13 cellular contexts compared by ENCODE assay signal in genomic region chr17:48162946-48163506, GRCh38. TPM values are rescaled to one million over a fixed set of nuclear protein-coding genes. Genes with fewer than 3 reads are reported as not detected.
A peak's percentile ranks its signal among the peaks of the same experiment; 100 is the strongest.
DNase-seq lines count a peak whose midpoint lies in the region; ATAC-seq and TF ChIP-seq lines count a peak whose summit lies in the region.
"Had no signal": no experiment of that assay in that cellular context is flagged by ENCODE, and none has a peak within 500 bp of the region (broad histone marks: within the 10 kb centered on the region; RNA-seq: fewer than 3 reads in every experiment).

No MANE protein-coding gene starts in this region.

- no peak overlapping the region for H2BK5ac ChIP-seq in H9 (ENCODE audit: insufficient read length, low read length)
- H2BK5ac ChIP-seq in mesenchymal stem cell (ENCODE audit: low read depth, low read length, poor library complexity, severe bottlenecking), result no peak overlapping the region

- H3K79me1 ChIP-seq in H9 (ENCODE audit: insufficient read depth, low read depth, low read length, poor library complexity, severe bottlenecking) (no peaks in the 10 kb centered on the region), mesenchymal stem cell (replicated peaks; ENCODE audit: low read length, poor library complexity, severe bottlenecking) (no peaks in the 10 kb centered on the region)

- no CpG with 5 or more reads among the region's 5 CpGs for WGBS in H9 (ENCODE audit: extremely low coverage, insufficient read length, low lambda C conversion rate)
- 59% methylated on average over 5 of the region's 5 CpGs for WGBS in mesenchymal stem cell
- 50 to 63% methylated on average over 5 of the region's 5 CpGs for WGBS in heart right ventricle, 2 donors

- H3K9me3 Mint-ChIP-seq in Calu3 (ENCODE audit: low read depth, unreplicated experiment) (no peaks in the 10 kb centered on the region), H9 (peaks cover 2% of the 10 kb centered on the region in 2 experiments; a peak in 2 of 5 replicates)
- no peaks in the 10 kb centered on the region for H3K9me3 Mint-ChIP-seq in activated naive CD8-positive, alpha-beta T cell treated with anti-CD3 and anti-CD28 coated beads, Interleukin-2, amount 10 ng/mL, durations not matched to agents 7 days and 5 days
- H3K9me3 Mint-ChIP-seq: activated CD4-positive, alpha-beta memory T cell treated with anti-CD3 and anti-CD28 coated beads for 36 hours had no signal

- H2BK120ac ChIP-seq in H9 (ENCODE audit: low read depth, low read length, poor library complexity, severe bottlenecking) (no peak overlapping the region), mesenchymal stem cell (ENCODE audit: low read depth, low read length) (no peak overlapping the region)

- H2BK20ac ChIP-seq in H9 (ENCODE audit: low read depth, low read length, poor library complexity, severe bottlenecking), result no peak overlapping the region

- H4K91ac ChIP-seq in H9 (ENCODE audit: insufficient read length, low read depth, low read length), result no peak overlapping the region
- no peak overlapping the region for H4K91ac ChIP-seq in mesenchymal stem cell (ENCODE audit: low read length)

- H3K4me2 ChIP-seq in H9 (ENCODE audit: insufficient read depth, insufficient read length, low read length) (no peak overlapping the region), mesenchymal stem cell (ENCODE audit: low read length, poor library complexity, severe bottlenecking) (no peak overlapping the region)

- no peak for ATAC-seq in activated naive CD8-positive, alpha-beta T cell treated with anti-CD3 and anti-CD28 coated beads, Interleukin-2, amount 10 ng/mL, durations not matched to agents 7 days and 5 days (ENCODE audit: low read depth)
- no peak for ATAC-seq in HG03045 (IDR thresholded peaks at IDR 0.05; ENCODE audit: unreplicated experiment)
- no peak for ATAC-seq in GM21367 (IDR thresholded peaks at IDR 0.05; ENCODE audit: unreplicated experiment)
- ATAC-seq in heart right ventricle, result no peak

- H3K18ac ChIP-seq in H9 (ENCODE audit: insufficient read length, low read depth, low read length) (no peak overlapping the region), mesenchymal stem cell (ENCODE audit: low read depth in 1 of 2, low read length in 2 of 2) (no peak overlapping the region)

- H3K4me1 Mint-ChIP-seq in Calu3 (ENCODE audit: low read depth, unreplicated experiment), result peaks cover 18% of the 10 kb centered on the region
- peaks cover 46 to 53% of the 10 kb centered on the region in 2 experiments for H3K4me1 Mint-ChIP-seq in H9
- peaks cover 8% of the 10 kb centered on the region for H3K4me1 Mint-ChIP-seq in activated naive CD8-positive, alpha-beta T cell treated with anti-CD3 and anti-CD28 coated beads, Interleukin-2, amount 10 ng/mL, durations not matched to agents 7 days and 5 days

- H2BK12ac ChIP-seq in H9 (ENCODE audit: insufficient read length, low read depth, low read length), result no peak overlapping the region
- no peak overlapping the region for H2BK12ac ChIP-seq in mesenchymal stem cell (ENCODE audit: low read length in 2 of 2)

- POLR2A ChIA-PET in activated naive CD8-positive, alpha-beta T cell treated with anti-CD3 and anti-CD28 coated beads, Interleukin-2, amount 10 ng/mL, durations not matched to agents 7 days and 5 days (lab: Charles Lee), result interaction anchor here (0.6 to 0.8 kb wide), 2 partner anchors 49 to 61 kb away, joined by 3 to 4 read pairs; no protein-coding TSS in a partner anchor

- H3K4me3 ChIP-seq in mesenchymal stem cell (ENCODE audit: insufficient read depth in 1 of 2, low read depth in 1 of 2, low read length in 2 of 2) (no peak overlapping the region), heart right ventricle (no peak overlapping the region)
- H3K4me3 ChIP-seq: sigmoid colon had no signal

- H3K27me3 Mint-ChIP-seq in Calu3 (ENCODE audit: unreplicated experiment), result no peaks in the 10 kb centered on the region
- peaks cover 35% of the 10 kb centered on the region for H3K27me3 Mint-ChIP-seq in H9 (ENCODE audit: low read depth)
- H3K27me3 Mint-ChIP-seq in activated naive CD8-positive, alpha-beta T cell treated with anti-CD3 and anti-CD28 coated beads, Interleukin-2, amount 10 ng/mL, durations not matched to agents 7 days and 5 days, result no peaks in the 10 kb centered on the region
- H3K27me3 Mint-ChIP-seq: activated CD4-positive, alpha-beta memory T cell treated with anti-CD3 and anti-CD28 coated beads for 36 hours had no signal

- no peak overlapping the region for H4K5ac ChIP-seq in H9 (ENCODE audit: insufficient read length, low read depth, low read length)

- intact Hi-C loops in Calu3 (cut with micrococcal nuclease; ENCODE audit: unreplicated experiment), result loop anchor here (5.0 kb wide), 1 partner anchor 94 kb away; no protein-coding TSS in a partner anchor
- intact Hi-C loops in heart right ventricle (cut with DNase I), result loop anchor here in 1 of 10 donors (10.0 kb wide), 1 partner anchor 452 kb away; the partner anchor contains the start of genes HOXB7 and HOXB8

- no peak overlapping the region for H2AFZ ChIP-seq in H9 (ENCODE audit: low read length)
- no peak overlapping the region for H2AFZ ChIP-seq in mesenchymal stem cell (ENCODE audit: low read depth, low read length)

- H3K4me3 Mint-ChIP-seq in Calu3 (ENCODE audit: low read depth, unreplicated experiment) (peak overlapping the region; percentile 46), H9 (no peak overlapping the region)
- H3K4me3 Mint-ChIP-seq in activated naive CD8-positive, alpha-beta T cell treated with anti-CD3 and anti-CD28 coated beads, Interleukin-2, amount 10 ng/mL, durations not matched to agents 7 days and 5 days, result peak overlapping the region; percentile 24
- H3K4me3 Mint-ChIP-seq: activated CD4-positive, alpha-beta memory T cell treated with anti-CD3 and anti-CD28 coated beads for 36 hours had no signal

- H3K27ac Mint-ChIP-seq in Calu3 (ENCODE audit: unreplicated experiment) (peak overlapping the region; percentile 51), H9 (peak overlapping the region in 2 of 3 experiments; percentile 15 to 37; a peak in 2 of 7 replicates)
- H3K27ac Mint-ChIP-seq in activated naive CD8-positive, alpha-beta T cell treated with anti-CD3 and anti-CD28 coated beads, Interleukin-2, amount 10 ng/mL, durations not matched to agents 7 days and 5 days, result peak overlapping the region; percentile 22
- H3K27ac Mint-ChIP-seq: activated CD4-positive, alpha-beta memory T cell treated with anti-CD3 and anti-CD28 coated beads for 36 hours had no signal

- H3K23ac ChIP-seq in H9 (ENCODE audit: insufficient read length, low read depth, low read length), result no peak overlapping the region
- no peak overlapping the region for H3K23ac ChIP-seq in mesenchymal stem cell (ENCODE audit: low read length in 2 of 2)

- H3K79me2 ChIP-seq in H9 (ENCODE audit: insufficient read depth, low read length), result no peaks in the 10 kb centered on the region

- no peaks in the 10 kb centered on the region for H3K9me3 ChIP-seq in H9 (ENCODE audit: control insufficient read depth, low read depth, low read length)
- H3K9me3 ChIP-seq in mesenchymal stem cell (ENCODE audit: control insufficient read depth, low read length), result no peaks in the 10 kb centered on the region
- H3K9me3 ChIP-seq in heart right ventricle, result no peaks in the 10 kb centered on the region
- H3K9me3 ChIP-seq: sigmoid colon had no signal

- TF ChIP-seq CTCF in Calu3 (IDR thresholded peaks at IDR 0.05; ENCODE audit: unreplicated experiment) (no peak), H9 (conservative IDR thresholded peaks at IDR 0.05) (no peak), heart right ventricle (IDR thresholded peaks at IDR 0.05) (no peak)

- H3K36me3 Mint-ChIP-seq in Calu3 (ENCODE audit: insufficient read depth, unreplicated experiment) (no peaks in the 10 kb centered on the region), H9 (ENCODE audit: insufficient read depth in 1 of 3, low read depth in 3 of 3) (no peaks in the 10 kb centered on the region; a peak in 1 of 7 replicates)
- peaks cover 12% of the 10 kb centered on the region for H3K36me3 Mint-ChIP-seq in activated naive CD8-positive, alpha-beta T cell treated with anti-CD3 and anti-CD28 coated beads, Interleukin-2, amount 10 ng/mL, durations not matched to agents 7 days and 5 days

- H3K4me1 ChIP-seq in H9 (ENCODE audit: insufficient read depth, low read length) (peaks cover 12% of the 10 kb centered on the region), mesenchymal stem cell (ENCODE audit: control insufficient read depth, insufficient read depth, low read depth, low read length) (no peaks in the 10 kb centered on the region), heart right ventricle (peaks cover 0 to 5% (median 0%) of the 10 kb centered on the region in 9 donors)
- H3K4me1 ChIP-seq: sigmoid colon had no signal

- no peak overlapping the region for H2BK15ac ChIP-seq in H9 (ENCODE audit: low read depth, low read length)
- no peak overlapping the region for H2BK15ac ChIP-seq in mesenchymal stem cell (ENCODE audit: low read depth, poor library complexity, severe bottlenecking)

- DNase-seq in Calu3 (peak; percentile 15), H9 (no peak), mesenchymal stem cell (peak; percentile 68), NCI-H187 treated with DMSO at 0.1 percent for 48 hours (lab: John Stamatoyannopoulos, UW) (no peak), heart right ventricle (no peak)
- DNase-seq in activated naive CD8-positive, alpha-beta T cell treated with anti-CD3 and anti-CD28 coated beads, Interleukin-2, amount 10 ng/mL, durations not matched to agents 7 days and 5 days, result no peak
- DNase-seq: activated CD4-positive, alpha-beta memory T cell treated with anti-CD3 and anti-CD28 coated beads for 36 hours; NCI-H2029 treated with DMSO at 0.1 percent for 48 hours; SIG-M5; sigmoid colon; stimulated activated naive CD4-positive, alpha-beta T cell had no signal

- H2AK5ac ChIP-seq in H9 (ENCODE audit: insufficient read length, low read length), result no peak overlapping the region
- H2AK5ac ChIP-seq in mesenchymal stem cell (ENCODE audit: low read length, severe bottlenecking), result no peak overlapping the region

- H4K8ac ChIP-seq in H9 (replicated peaks; ENCODE audit: insufficient read length, low read depth, low read length), result no peak overlapping the region
- peak overlapping the region; percentile 36 for H4K8ac ChIP-seq in mesenchymal stem cell (ENCODE audit: low read length)

- no peak overlapping the region for H3K9ac ChIP-seq in H9 (ENCODE audit: extremely low read depth, insufficient read length, low read length)
- no peak overlapping the region for H3K9ac ChIP-seq in mesenchymal stem cell (ENCODE audit: low read length)

- H3K14ac ChIP-seq in H9 (ENCODE audit: insufficient read depth, low read length), result no peak overlapping the region
- H3K14ac ChIP-seq in mesenchymal stem cell (ENCODE audit: low read length in 2 of 2), result no peak overlapping the region

- H3K36me3 ChIP-seq in mesenchymal stem cell (ENCODE audit: control insufficient read depth in 1 of 2, insufficient read depth in 2 of 2, low read depth in 1 of 2, low read length in 2 of 2) (no peaks in the 10 kb centered on the region), heart right ventricle (no peaks in the 10 kb centered on the region)
- H3K36me3 ChIP-seq: sigmoid colon had no signal

- H4K20me1 ChIP-seq in H9 (ENCODE audit: control insufficient read depth, insufficient read depth, insufficient read length), result no peaks in the 10 kb centered on the region

- no peak overlapping the region for H3K56ac ChIP-seq in H9 (ENCODE audit: insufficient read length, low read depth, low read length)

- H3K27me3 ChIP-seq in H9 (ENCODE audit: insufficient read depth, low read length) (peaks cover 5% of the 10 kb centered on the region), mesenchymal stem cell (ENCODE audit: control insufficient read depth in 1 of 2, insufficient read depth in 1 of 2, low read length in 2 of 2) (peaks cover 0 to 22% of the 10 kb centered on the region in 2 experiments), heart right ventricle (peaks cover under 1 to 37% (median 15%) of the 10 kb centered on the region in 7 donors)
- H3K27me3 ChIP-seq: sigmoid colon had no signal

- no peaks in the 10 kb centered on the region for H3K23me2 ChIP-seq in H9 (ENCODE audit: insufficient read length, low read depth, low read length, poor library complexity, severe bottlenecking)

- CTCF ChIA-PET in Calu3 (lab: Charles Lee), result interaction anchor here (0.5 to 1.5 kb wide), 7 partner anchors 9 to 452 kb away, joined by 3 to 5 read pairs (median 3); partner anchors contain the start of gene HOXB8

- H3K4ac ChIP-seq in H9 (ENCODE audit: low read depth, low read length) (no peak overlapping the region), mesenchymal stem cell (ENCODE audit: low read depth in 1 of 2, low read length in 2 of 2) (no peak overlapping the region)

- no TSS peak for BruUV-seq in Calu3 (replicated peaks; lab: Mats Ljungman, UMichigan)

- H3K27ac ChIP-seq in H9 (ENCODE audit: insufficient read length, low read depth, low read length) (no peak overlapping the region), mesenchymal stem cell (ENCODE audit: low read length, poor library complexity, severe bottlenecking) (no peak overlapping the region), heart right ventricle (no peak overlapping the region)
- H3K27ac ChIP-seq: sigmoid colon had no signal

- no peak overlapping the region for H3T11ph ChIP-seq in H9 (ENCODE audit: low read length)

RNA-seq across cellular contexts. Expression of gene SNX11, which starts 55.5 kb away (rescaled TPM):
- total RNA-seq in Calu3 (2022) (29.4 and 37.1 TPM in 2 replicates), H9 (2021) (20.0 and 21.7 TPM in 2 replicates), heart right ventricle (10 to 100 TPM in 9 of 10 donors, 1 to 10 TPM in 1; 7.2 to 17.0 (median 12.3) TPM)
- total RNA-seq in activated naive CD8-positive, alpha-beta T cell treated with anti-CD3 and anti-CD28 coated beads, Interleukin-2, amount 10 ng/mL, durations not matched to agents 7 days and 5 days, result 10 to 100 TPM; 31.3 to 36.8 TPM
- polyA plus RNA-seq in mesenchymal stem cell (2013, experiment 1 of 2), result 10.8 TPM
- polyA plus RNA-seq in mesenchymal stem cell (2013, experiment 2 of 2), result 11.7 TPM
- 10 to 100 TPM in 1 of 2 donors, 1 to 10 TPM in 1; 7.1 to 17.1 TPM for polyA plus RNA-seq in heart right ventricle

Comparison
In these comparisons a context has a peak if more than half of its experiments do, and no peak if none do; other contexts are left out.
1. DNase-seq: peak in Calu3 (single experiment) and mesenchymal stem cell (single experiment); none in H9 (single experiment), activated naive CD8-positive, alpha-beta T cell treated with anti-CD3 and anti-CD28 coated beads, Interleukin-2, amount 10 ng/mL, durations not matched to agents 7 days and 5 days (single experiment), NCI-H187 treated with DMSO at 0.1 percent for 48 hours (single experiment) and heart right ventricle (0 of 2).
2. H3K4me3 Mint-ChIP-seq: peak in Calu3 (single experiment) and activated naive CD8-positive, alpha-beta T cell treated with anti-CD3 and anti-CD28 coated beads, Interleukin-2, amount 10 ng/mL, durations not matched to agents 7 days and 5 days (single experiment); none in H9 (0 of 2).
3. Peak in every context shown above with its lines, with median percentiles within 50 percentile points of each other: H3K27ac Mint-ChIP-seq.